ENCODE assay signal across 11 cellular contexts in genomic region chr22:27420186-27420816, GRCh38.
DNase-seq lines count a peak whose midpoint lies in the region; ATAC-seq and TF ChIP-seq lines count a peak whose summit lies in the region.
"Had no signal": no experiment of that assay in that cellular context is flagged by ENCODE, and none has a peak within 500 bp of the region (broad histone marks: within the 10 kb centered on the region; RNA-seq: fewer than 3 reads in every experiment).

No MANE protein-coding gene starts in this region.

- H3K27ac Mint-ChIP-seq in neural progenitor cell, result peak overlapping the region; percentile 6
- H3K27ac Mint-ChIP-seq in type B pancreatic cell, result no peak overlapping the region

- H3K9ac ChIP-seq in fibroblast of lung (ENCODE audit: insufficient read depth, low read length) (no peak overlapping the region), neural progenitor cell (no peak overlapping the region)

- H3K9me3 ChIP-seq in fibroblast of lung (ENCODE audit: control insufficient read depth, insufficient read depth, low read depth, low read length), result no peaks in the 10 kb centered on the region
- no peaks in the 10 kb centered on the region for H3K9me3 ChIP-seq in neural progenitor cell (ENCODE audit: low read depth)
- no peaks in the 10 kb centered on the region for H3K9me3 ChIP-seq in tibial nerve

- no peak overlapping the region for H2AFZ ChIP-seq in fibroblast of lung (ENCODE audit: low read length)
- peak overlapping the region; percentile 36 for H2AFZ ChIP-seq in neural progenitor cell (replicated peaks)

- no peak for TF ChIP-seq POLR2A in tibial nerve (IDR thresholded peaks at IDR 0.05)

- peak overlapping the region; percentile 38 for H3K27ac ChIP-seq in VCaP
- H3K27ac ChIP-seq in fibroblast of lung (ENCODE audit: insufficient read depth, low read length), result peak overlapping the region; percentile 23
- H3K27ac ChIP-seq in neural progenitor cell, result no peak overlapping the region
- H3K27ac ChIP-seq in tibial nerve, result peak overlapping the region; percentile 45 to 78 (median 62)

- H3K36me3 Mint-ChIP-seq in neural progenitor cell (no peaks in the 10 kb centered on the region), type B pancreatic cell (no peaks in the 10 kb centered on the region)

- H3K79me2 ChIP-seq in fibroblast of lung (ENCODE audit: control insufficient read depth, insufficient read depth, low read length) (no peaks in the 10 kb centered on the region), neural progenitor cell (ENCODE audit: low read depth) (no peaks in the 10 kb centered on the region)

- H3F3A ChIP-seq in neural progenitor cell (ENCODE audit: low read depth), result peaks cover 17% of the 10 kb centered on the region

- DNase-seq in fibroblast of lung (ENCODE audit: low read depth in 2 of 2) (peak; percentile 49), neural progenitor cell (ENCODE audit: low spot score) (no peak), tibial nerve (ENCODE audit: low spot score in 2 of 2) (peak in 1 of 2 donors; percentile 29), type B pancreatic cell (ENCODE audit: extremely low spot score, unreplicated experiment) (no peak), activated gamma-delta T cell treated with Interleukin-2 at 50 U/mL for 16 hours (no peak)
- DNase-seq: effector CD4-positive, alpha-beta T cell; glutamatergic neuron had no signal

- H4K20me1 ChIP-seq in fibroblast of lung (ENCODE audit: control insufficient read depth, extremely low read depth, insufficient read depth, low read length) (no peaks in the 10 kb centered on the region), neural progenitor cell (ENCODE audit: low read depth) (no peaks in the 10 kb centered on the region)

- H3K36me3 ChIP-seq in fibroblast of lung (ENCODE audit: control insufficient read depth, insufficient read depth, low read length), result no peaks in the 10 kb centered on the region
- no peaks in the 10 kb centered on the region for H3K36me3 ChIP-seq in neural progenitor cell
- H3K36me3 ChIP-seq in tibial nerve, result no peaks in the 10 kb centered on the region

- no peak overlapping the region for H3K4me3 ChIP-seq in fibroblast of lung (replicated peaks in 1 of 4; ENCODE audit: control extremely low read depth in 1 of 4, insufficient read depth in 1 of 4, low read depth in 3 of 4, low read length in 4 of 4)
- H3K4me3 ChIP-seq in neural progenitor cell, result no peak overlapping the region
- H3K4me3 ChIP-seq in tibial nerve, result no peak overlapping the region

- H3K9me3 Mint-ChIP-seq in neural progenitor cell (no peaks in the 10 kb centered on the region), type B pancreatic cell (peaks cover 5% of the 10 kb centered on the region)

- peaks cover 4% of the 10 kb centered on the region for H3K27me3 ChIP-seq in fibroblast of lung (ENCODE audit: control insufficient read depth, insufficient read depth, low read length)
- no peaks in the 10 kb centered on the region for H3K27me3 ChIP-seq in neural progenitor cell
- H3K27me3 ChIP-seq in tibial nerve, result peaks cover 0 to 3% of the 10 kb centered on the region in 2 donors

- no peak for TF ChIP-seq CTCF in VCaP (conservative IDR thresholded peaks at IDR 0.05)
- no peak for TF ChIP-seq CTCF in fibroblast of lung (conservative IDR thresholded peaks at IDR 0.05 in 1 of 2, IDR thresholded peaks at IDR 0.05 in 1 of 2; ENCODE audit: low read depth in 1 of 2, low read length in 2 of 2)
- no peak for TF ChIP-seq CTCF in neural progenitor cell (IDR thresholded peaks at IDR 0.05)
- no peak for TF ChIP-seq CTCF in tibial nerve (IDR thresholded peaks at IDR 0.05)
- TF ChIP-seq CTCF in type B pancreatic cell (conservative IDR thresholded peaks at IDR 0.05), result no peak

- WGBS in tibial nerve, 2 donors, result 61% methylated on average over 6 of the region's 6 CpGs

- H3K4me1 ChIP-seq in fibroblast of lung (ENCODE audit: control insufficient read depth, extremely low read depth, insufficient read depth, low read length) (peaks cover 13% of the 10 kb centered on the region), neural progenitor cell (peaks cover 19% of the 10 kb centered on the region), tibial nerve (peaks cover 0 to 20% (median 5%) of the 10 kb centered on the region in 4 donors)

- ATAC-seq in HG03439 (IDR thresholded peaks at IDR 0.05; ENCODE audit: unreplicated experiment), result no peak
- no peak for ATAC-seq in GM18517 (IDR thresholded peaks at IDR 0.05; ENCODE audit: unreplicated experiment)
- ATAC-seq: left colon had no signal

- H3K4me2 ChIP-seq in fibroblast of lung (ENCODE audit: extremely low read depth, insufficient read depth, low read length), result peak overlapping the region; percentile 84
- H3K4me2 ChIP-seq in neural progenitor cell, result no peak overlapping the region

- H3K27me3 Mint-ChIP-seq in neural progenitor cell (ENCODE audit: insufficient read depth, low read depth), result no peaks in the 10 kb centered on the region
- peaks cover 10% of the 10 kb centered on the region for H3K27me3 Mint-ChIP-seq in type B pancreatic cell

- H3K4me3 Mint-ChIP-seq in neural progenitor cell, result no peak overlapping the region
- H3K4me3 Mint-ChIP-seq in type B pancreatic cell, result no peak overlapping the region

- TF ChIP-seq EP300 in tibial nerve (IDR thresholded peaks at IDR 0.05), result no peak

- H3K4me1 Mint-ChIP-seq in neural progenitor cell (peaks cover 44% of the 10 kb centered on the region), type B pancreatic cell (ENCODE audit: unreplicated experiment) (peaks cover 21% of the 10 kb centered on the region)

Comparison
In these comparisons a context has a peak if more than half of its experiments do, and no peak if none do; other contexts are left out.
1. DNase-seq: peak in fibroblast of lung (2 of 2); none in neural progenitor cell (single experiment), type B pancreatic cell (single experiment) and activated gamma-delta T cell treated with Interleukin-2 at 50 U/mL for 16 hours (single experiment).